ENCODE assay signal across 2 cellular contexts in the genomic region with DNA sequence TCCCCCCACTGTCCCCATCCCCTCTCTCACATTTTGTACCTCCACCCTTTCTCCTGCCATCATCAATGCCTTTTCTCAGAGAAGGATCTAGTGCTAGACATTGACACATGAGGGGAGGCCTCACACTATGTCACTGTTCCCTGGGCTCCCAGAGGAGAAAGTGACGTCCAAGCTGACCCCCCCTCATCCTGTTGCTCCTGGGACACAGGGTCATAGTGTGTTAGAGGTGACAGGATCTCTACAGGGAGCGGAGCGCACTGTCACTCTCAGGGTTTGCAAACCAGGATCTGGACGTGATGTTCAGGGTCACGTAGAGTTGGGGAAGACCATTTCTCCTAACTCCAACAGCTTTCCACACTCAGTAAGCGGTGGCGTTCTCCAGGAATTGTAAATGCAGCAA.
TF ChIP-seq lines count a peak whose summit lies in the region.

No MANE protein-coding gene starts in this region.

TF ChIP-seq in IMR-90, 13 proteins besides CTCF, POLR2A, EP300 and RAD21:
- TF ChIP-seq NFE2L2 (IDR thresholded peaks at IDR 0.05; ENCODE audit: low read depth, low read length) (no peak), MAZ (IDR thresholded peaks at IDR 0.05; ENCODE audit: borderline replicate concordance, low read depth, low read length) (no peak), RCOR1 (IDR thresholded peaks at IDR 0.05; ENCODE audit: insufficient replicate concordance, low read length) (no peak), FOS (IDR thresholded peaks at IDR 0.05; ENCODE audit: low read depth, low read length) (no peak), CEBPB (IDR thresholded peaks at IDR 0.05; ENCODE audit: low read depth, low read length) (no peak), MXI1 (IDR thresholded peaks at IDR 0.05; ENCODE audit: borderline replicate concordance, low read depth, low read length) (no peak), MAFK (IDR thresholded peaks at IDR 0.05; ENCODE audit: low read depth, low read length) (no peak), BHLHE40 (IDR thresholded peaks at IDR 0.05; ENCODE audit: low read depth, low read length) (no peak), SMC3 (IDR thresholded peaks at IDR 0.05; ENCODE audit: low read depth, low read length) (no peak), RFX5 (IDR thresholded peaks at IDR 0.05; ENCODE audit: low read depth, low read length) (no peak), CHD1 (IDR thresholded peaks at IDR 0.05; ENCODE audit: low read depth, low read length) (no peak)
- TF ChIP-seq, protein P1, sequence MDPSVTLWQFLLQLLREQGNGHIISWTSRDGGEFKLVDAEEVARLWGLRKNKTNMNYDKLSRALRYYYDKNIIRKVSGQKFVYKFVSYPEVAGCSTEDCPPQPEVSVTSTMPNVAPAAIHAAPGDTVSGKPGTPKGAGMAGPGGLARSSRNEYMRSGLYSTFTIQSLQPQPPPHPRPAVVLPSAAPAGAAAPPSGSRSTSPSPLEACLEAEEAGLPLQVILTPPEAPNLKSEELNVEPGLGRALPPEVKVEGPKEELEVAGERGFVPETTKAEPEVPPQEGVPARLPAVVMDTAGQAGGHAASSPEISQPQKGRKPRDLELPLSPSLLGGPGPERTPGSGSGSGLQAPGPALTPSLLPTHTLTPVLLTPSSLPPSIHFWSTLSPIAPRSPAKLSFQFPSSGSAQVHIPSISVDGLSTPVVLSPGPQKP (IDR thresholded peaks at IDR 0.05; ENCODE audit: borderline replicate concordance, low read depth, low read length), result no peak
- TF ChIP-seq, protein P2, sequence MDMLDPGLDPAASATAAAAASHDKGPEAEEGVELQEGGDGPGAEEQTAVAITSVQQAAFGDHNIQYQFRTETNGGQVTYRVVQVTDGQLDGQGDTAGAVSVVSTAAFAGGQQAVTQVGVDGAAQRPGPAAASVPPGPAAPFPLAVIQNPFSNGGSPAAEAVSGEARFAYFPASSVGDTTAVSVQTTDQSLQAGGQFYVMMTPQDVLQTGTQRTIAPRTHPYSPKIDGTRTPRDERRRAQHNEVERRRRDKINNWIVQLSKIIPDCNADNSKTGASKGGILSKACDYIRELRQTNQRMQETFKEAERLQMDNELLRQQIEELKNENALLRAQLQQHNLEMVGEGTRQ (IDR thresholded peaks at IDR 0.05; ENCODE audit: low read depth, low read length), result no peak
TF ChIP-seq in IMR-90: peak in this region for 0.

TF ChIP-seq in endothelial cell of umbilical vein, 7 proteins besides CTCF, POLR2A, EP300 and RAD21:
- TF ChIP-seq EZH2 (IDR thresholded peaks at IDR 0.05; ENCODE audit: borderline replicate concordance, low read depth, low read length, severe bottlenecking), result peak; percentile 19
- TF ChIP-seq FOS (IDR thresholded peaks at IDR 0.05; ENCODE audit: borderline replicate concordance, insufficient read depth, low read length), result no peak
